Comparison of ENCODE assay signal across 8 cellular contexts in genomic region chr12:26971963-26972362, GRCh38. TPM values are rescaled to one million over a fixed set of nuclear protein-coding genes. Genes with fewer than 3 reads are reported as not detected.
DNase-seq lines count a peak whose midpoint lies in the region; ATAC-seq and TF ChIP-seq lines count a peak whose summit lies in the region.

No MANE protein-coding gene starts in this region.

- BruUV-seq in Calu3 (replicated peaks; lab: Mats Ljungman, UMichigan): no TSS peak

- H3K4me1 Mint-ChIP-seq in naive thymus-derived CD8-positive, alpha-beta T cell: peaks cover 6 to 22% (median 12%) of the 10 kb centered on the region in 4 donors
- no peaks in the 10 kb centered on the region for H3K4me1 Mint-ChIP-seq in Calu3 (ENCODE audit: low read depth, unreplicated experiment)

- peaks cover 6 to 45% (median 21%) of the 10 kb centered on the region in 3 donors for H3K36me3 Mint-ChIP-seq in naive thymus-derived CD8-positive, alpha-beta T cell
- H3K36me3 Mint-ChIP-seq in Calu3 (ENCODE audit: insufficient read depth, unreplicated experiment): peaks cover 10% of the 10 kb centered on the region

- in situ Hi-C loops in GM13977 (cut with MboI; ENCODE audit: low pct_unique_long_range_greater_than_20kb, low sequenced_read_pairs, unreplicated experiment): no loop called here

- intact Hi-C loops in Calu3 (cut with micrococcal nuclease; ENCODE audit: unreplicated experiment): no loop called here

- H3K9me3 Mint-ChIP-seq in naive thymus-derived CD8-positive, alpha-beta T cell: no peaks in the 10 kb centered on the region
- no peaks in the 10 kb centered on the region for H3K9me3 Mint-ChIP-seq in Calu3 (ENCODE audit: low read depth, unreplicated experiment)

- peak; percentile 99 for ATAC-seq in HG02759 (IDR thresholded peaks at IDR 0.05; ENCODE audit: unreplicated experiment)
- ATAC-seq in naive thymus-derived CD8-positive, alpha-beta T cell: peak; percentile 100

- H3K27ac Mint-ChIP-seq in naive thymus-derived CD8-positive, alpha-beta T cell: peak overlapping the region in 7 of 10 donors; percentile 21 to 64 (median 44)
- H3K27ac Mint-ChIP-seq in Calu3 (ENCODE audit: unreplicated experiment): no peak overlapping the region

- peak overlapping the region in 1 of 10 donors; percentile 11 for H3K4me3 Mint-ChIP-seq in naive thymus-derived CD8-positive, alpha-beta T cell
- no peak overlapping the region for H3K4me3 Mint-ChIP-seq in Calu3 (ENCODE audit: low read depth, unreplicated experiment)

- CTCF ChIA-PET in Calu3 (lab: Charles Lee): no interaction called here

- DNase-seq in GM13977 (ENCODE audit: low spot score) (peak; percentile 65), A172 (ENCODE audit: low spot score) (no peak), SK-N-DZ (ENCODE audit: low spot score) (no peak), NCI-H345 treated with DMSO at 0.1 percent for 48 hours (lab: John Stamatoyannopoulos, UW; ENCODE audit: unreplicated experiment) (no peak), Calu3 (no peak)
- DNase-seq in activated CD4-positive, CD25-positive, alpha-beta regulatory T cell treated with anti-CD3 and anti-CD28 coated beads, Interleukin-2, amount 50 U/mL, for 72 hours: peak; percentile 60
- peak; percentile 9 to 69 (median 58) for DNase-seq in naive thymus-derived CD8-positive, alpha-beta T cell

- POLR2A ChIA-PET in naive thymus-derived CD8-positive, alpha-beta T cell (lab: Charles Lee): interaction anchor here (1.2 kb wide), 2 partner anchors 33 to 51 kb away, joined by 4 to 11 read pairs; partner anchors contain the start of gene MED21

- TF ChIP-seq CTCF in GM13977 (IDR thresholded peaks at IDR 0.05; ENCODE audit: extremely low read depth, insufficient read depth, missing control alignments): no peak
- no peak for TF ChIP-seq CTCF in Calu3 (IDR thresholded peaks at IDR 0.05; ENCODE audit: unreplicated experiment)

- H3K27me3 Mint-ChIP-seq in naive thymus-derived CD8-positive, alpha-beta T cell: no peaks in the 10 kb centered on the region
- no peaks in the 10 kb centered on the region for H3K27me3 Mint-ChIP-seq in Calu3 (ENCODE audit: unreplicated experiment)

RNA-seq across cellular contexts. Expression of gene FGFR1OP2, which starts 33.7 kb away (rescaled TPM):
- total RNA-seq in naive thymus-derived CD8-positive, alpha-beta T cell: 10 to 100 TPM; 74.4 to 74.9 TPM
- polyA plus RNA-seq in naive thymus-derived CD8-positive, alpha-beta T cell: 10 to 100 TPM; 77.0 to 91.8 (median 81.4) TPM
- total RNA-seq in A172 (2014; rRNA removed; shearing (Covaris generic)): 24.9 and 48.4 TPM in 2 replicates
- polyA plus RNA-seq in SK-N-DZ (2014; cell fraction: cytosol; rRNA removed): 44.0 and 48.5 TPM in 2 replicates
- 69.5 and 72.4 TPM in 2 replicates for polyA plus RNA-seq in SK-N-DZ (2014; cell fraction: nucleus; rRNA removed)
- total RNA-seq in Calu3 (2022): 33.7 and 37.5 TPM in 2 replicates

RNA-seq across cellular contexts. Expression of gene INTS13, which starts 34.2 kb away (rescaled TPM):
- total RNA-seq in naive thymus-derived CD8-positive, alpha-beta T cell: 10 to 100 TPM; 18.3 to 19.5 TPM
- 10 to 100 TPM; 13.3 to 26.2 (median 16.1) TPM for polyA plus RNA-seq in naive thymus-derived CD8-positive, alpha-beta T cell
- total RNA-seq in A172 (2014; rRNA removed; shearing (Covaris generic)): 44.9 and 63.7 TPM in 2 replicates
- polyA plus RNA-seq in SK-N-DZ (2014; cell fraction: cytosol; rRNA removed): 34.5 and 46.6 TPM in 2 replicates
- polyA plus RNA-seq in SK-N-DZ (2014; cell fraction: nucleus; rRNA removed): 45.8 and 48.6 TPM in 2 replicates
- total RNA-seq in Calu3 (2022): 35.0 and 36.3 TPM in 2 replicates

RNA-seq across cellular contexts. Expression of gene TM7SF3, which starts 42.2 kb away (rescaled TPM):
- 10 to 100 TPM; 23.5 to 26.5 TPM for total RNA-seq in naive thymus-derived CD8-positive, alpha-beta T cell
- polyA plus RNA-seq in naive thymus-derived CD8-positive, alpha-beta T cell: 10 to 100 TPM; 44.3 to 62.8 (median 51.4) TPM
- 99.1 and 254 TPM in 2 replicates for total RNA-seq in A172 (2014; rRNA removed; shearing (Covaris generic))
- polyA plus RNA-seq in SK-N-DZ (2014; cell fraction: cytosol; rRNA removed): 83.5 and 89.4 TPM in 2 replicates
- 36.0 and 85.9 TPM in 2 replicates for polyA plus RNA-seq in SK-N-DZ (2014; cell fraction: nucleus; rRNA removed)
- 62.1 and 70.0 TPM in 2 replicates for total RNA-seq in Calu3 (2022)

RNA-seq across cellular contexts. Expression of gene MED21, which starts 50.4 kb away (rescaled TPM):
- total RNA-seq in naive thymus-derived CD8-positive, alpha-beta T cell: 10 to 100 TPM; 68.6 to 86.3 TPM
- polyA plus RNA-seq in naive thymus-derived CD8-positive, alpha-beta T cell: 10 to 100 TPM; 13.1 to 16.7 (median 16.5) TPM
- 72.5 and 102 TPM in 2 replicates for total RNA-seq in A172 (2014; rRNA removed; shearing (Covaris generic))
- 57.3 and 63.3 TPM in 2 replicates for polyA plus RNA-seq in SK-N-DZ (2014; cell fraction: cytosol; rRNA removed)
- polyA plus RNA-seq in SK-N-DZ (2014; cell fraction: nucleus; rRNA removed): 43.7 and 50.5 TPM in 2 replicates
- total RNA-seq in Calu3 (2022): 41.6 and 44.3 TPM in 2 replicates

Comparison
In these comparisons a context has a peak if more than half of its experiments do, and no peak if none do; other contexts are left out.
1. DNase-seq: peak in GM13977 (single experiment), activated CD4-positive, CD25-positive, alpha-beta regulatory T cell treated with anti-CD3 and anti-CD28 coated beads, Interleukin-2, amount 50 U/mL, for 72 hours (single experiment) and naive thymus-derived CD8-positive, alpha-beta T cell (10 of 10); none in A172 (single experiment), SK-N-DZ (single experiment), NCI-H345 treated with DMSO at 0.1 percent for 48 hours (single experiment) and Calu3 (single experiment).